8 cellular contexts compared by ENCODE assay signal in the genomic region with DNA sequence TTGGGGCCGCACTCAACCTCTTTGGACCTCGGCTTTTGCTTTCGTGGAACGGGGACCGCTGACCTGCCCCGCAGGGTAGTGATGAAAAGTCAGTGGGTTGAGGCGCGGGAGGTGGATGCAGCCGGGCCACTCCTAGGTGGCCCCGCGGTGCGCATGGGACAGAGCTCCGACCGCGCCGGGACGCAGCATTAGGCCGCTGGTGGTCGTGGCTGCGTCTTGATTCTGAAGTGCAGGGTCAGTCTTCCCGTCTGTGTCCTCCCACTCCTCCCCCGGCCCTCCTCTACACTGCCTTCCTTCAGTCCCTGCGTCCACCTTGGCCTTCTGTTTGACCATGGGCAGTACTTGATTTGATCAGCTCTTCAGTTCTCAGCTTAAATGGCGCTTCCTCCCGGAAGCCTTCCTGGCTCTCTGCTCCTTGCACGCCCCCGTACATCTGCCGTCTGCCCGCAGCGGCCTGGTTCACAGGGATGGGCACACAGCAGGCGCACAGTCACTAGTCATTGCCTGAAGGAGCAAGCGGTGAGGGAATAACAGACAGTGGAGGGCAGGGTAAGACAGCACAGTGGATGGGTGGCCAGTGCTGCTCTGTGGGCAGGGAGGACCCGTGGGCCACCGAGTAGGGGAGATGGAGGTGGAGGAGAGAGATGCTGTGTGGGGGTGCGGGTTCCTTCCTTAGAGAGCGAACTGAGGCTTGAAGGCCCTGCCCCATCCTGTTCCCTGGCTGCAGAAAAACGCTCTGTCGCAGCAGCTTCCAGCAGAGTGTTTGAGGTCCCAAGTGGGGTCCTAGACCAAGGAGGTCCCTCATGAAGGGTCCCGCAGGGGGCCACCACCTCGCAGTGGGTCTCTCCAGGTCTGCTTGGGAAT. TPM values are rescaled to one million over a fixed set of nuclear protein-coding genes. Genes with fewer than 3 reads are reported as not detected.
DNase-seq lines count a peak whose midpoint lies in the region; ATAC-seq and TF ChIP-seq lines count a peak whose summit lies in the region.

No MANE protein-coding gene starts in this region.

- no peaks in the 10 kb centered on the region for H3K9me3 Mint-ChIP-seq in stimulated activated memory B cell treated with anti-CD40 and anti-IgM and Interleukin-4, amounts not matched to agents 10 μg/mL and 1 μg/mL and 100 μg/mL, for 72 hours

- H3K4me3 Mint-ChIP-seq in stimulated activated memory B cell treated with anti-CD40 and anti-IgM and Interleukin-4, amounts not matched to agents 10 μg/mL and 1 μg/mL and 100 μg/mL, for 72 hours, result peak overlapping the region; percentile 98

- H3K27me3 ChIP-seq in Peyer's patch, result no peaks in the 10 kb centered on the region
- no peaks in the 10 kb centered on the region for H3K27me3 ChIP-seq in brain microvascular endothelial cell (replicated peaks)

- H3K4me3 ChIP-seq in Peyer's patch, result peak overlapping the region; percentile 65 to 86 (median 80)
- H3K4me3 ChIP-seq in brain microvascular endothelial cell (ENCODE audit: low read depth, low read length), result peak overlapping the region; percentile 70

- intact Hi-C loops in left colon (cut with DNase I, micrococcal nuclease), result no loop called here

- in situ Hi-C loops in brain microvascular endothelial cell (cut with HindIII; ENCODE audit: low pct_ligation_motif_present, low sequenced_read_pairs), result no loop called here

- H3K36me3 Mint-ChIP-seq in stimulated activated memory B cell treated with anti-CD40 and anti-IgM and Interleukin-4, amounts not matched to agents 10 μg/mL and 1 μg/mL and 100 μg/mL, for 72 hours, result peaks cover 36% of the 10 kb centered on the region

- H3K36me3 ChIP-seq in Peyer's patch (no peaks in the 10 kb centered on the region), brain microvascular endothelial cell (replicated peaks) (no peaks in the 10 kb centered on the region)

- TF ChIP-seq POLR2A in Peyer's patch (IDR thresholded peaks at IDR 0.05), result no peak

- ATAC-seq in left colon, result peak; percentile 47
- ATAC-seq in stimulated activated memory B cell treated with anti-CD40 and anti-IgM and Interleukin-4, amounts not matched to agents 10 μg/mL and 1 μg/mL and 100 μg/mL, for 72 hours, result peak; percentile 22
- no peak for ATAC-seq in HG03159 (IDR thresholded peaks at IDR 0.05; ENCODE audit: unreplicated experiment)

- TF ChIP-seq CTCF in GM20000 (IDR thresholded peaks at IDR 0.05; ENCODE audit: extremely low read depth, missing control alignments) (no peak), Peyer's patch (IDR thresholded peaks at IDR 0.05) (no peak), brain microvascular endothelial cell (IDR thresholded peaks at IDR 0.05; ENCODE audit: low read depth, low read length, missing control alignments) (no peak)

- no peaks in the 10 kb centered on the region for H3K9me3 ChIP-seq in Peyer's patch

- peaks cover 0 to 30% (median 16%) of the 10 kb centered on the region in 4 donors for H3K4me1 ChIP-seq in Peyer's patch

- H3K4me1 Mint-ChIP-seq in stimulated activated memory B cell treated with anti-CD40 and anti-IgM and Interleukin-4, amounts not matched to agents 10 μg/mL and 1 μg/mL and 100 μg/mL, for 72 hours, result peaks cover 70% of the 10 kb centered on the region

- H3K27me3 Mint-ChIP-seq in stimulated activated memory B cell treated with anti-CD40 and anti-IgM and Interleukin-4, amounts not matched to agents 10 μg/mL and 1 μg/mL and 100 μg/mL, for 72 hours, result no peaks in the 10 kb centered on the region

- DNase-seq in GM20000 (ENCODE audit: low spot score) (peak; percentile 55), Peyer's patch (peak in 2 of 3 donors; percentile 49 to 58), brain microvascular endothelial cell (no peak), left colon (no peak), NCI-H510A treated with DMSO at 0.1 percent for 48 hours (lab: John Stamatoyannopoulos, UW) (no peak), DMS79 treated with DMSO at 0.1 percent for 48 hours (lab: John Stamatoyannopoulos, UW) (no peak)

- H3K27ac ChIP-seq in Peyer's patch (peak overlapping the region; percentile 61 to 92 (median 76)), brain microvascular endothelial cell (no peak overlapping the region)

- H3K27ac Mint-ChIP-seq in stimulated activated memory B cell treated with anti-CD40 and anti-IgM and Interleukin-4, amounts not matched to agents 10 μg/mL and 1 μg/mL and 100 μg/mL, for 72 hours, result peak overlapping the region; percentile 93

RNA-seq across cellular contexts. Expression of a gene that starts 0.7 kb away (rescaled TPM):
- total RNA-seq in Peyer's patch (10 to 100 TPM in 3 of 4 donors, 1 to 10 TPM in 1; 8.1 to 86.6 (median 22.8) TPM), left colon (10 to 100 TPM in 1 of 2 donors, 1 to 10 TPM in 1; 6.7 to 14.4 TPM)

RNA-seq across cellular contexts. Expression of a gene that starts 41.3 kb away (rescaled TPM):
- total RNA-seq in Peyer's patch, result 10 to 100 TPM in 2 of 4 donors, 1 to 10 TPM in 2; 8.2 to 23.1 (median 10.0) TPM
- 10 to 100 TPM; 21.2 to 23.1 TPM for total RNA-seq in left colon

RNA-seq across cellular contexts. Expression of a gene that starts 42.5 kb away (rescaled TPM):
- 10 to 100 TPM; 19.1 to 82.5 (median 27.0) TPM for total RNA-seq in Peyer's patch
- 10 to 100 TPM; 27.1 to 31.8 TPM for total RNA-seq in left colon

Comparison
In these comparisons a context has a peak if more than half of its experiments do, and no peak if none do; other contexts are left out.
1. DNase-seq: peak in GM20000 (single experiment) and Peyer's patch (2 of 3); none in brain microvascular endothelial cell (single experiment), left colon (0 of 2), NCI-H510A treated with DMSO at 0.1 percent for 48 hours (single experiment) and DMS79 treated with DMSO at 0.1 percent for 48 hours (single experiment).